Comparison of ENCODE assay signal across 31 cellular contexts in the genomic region with DNA sequence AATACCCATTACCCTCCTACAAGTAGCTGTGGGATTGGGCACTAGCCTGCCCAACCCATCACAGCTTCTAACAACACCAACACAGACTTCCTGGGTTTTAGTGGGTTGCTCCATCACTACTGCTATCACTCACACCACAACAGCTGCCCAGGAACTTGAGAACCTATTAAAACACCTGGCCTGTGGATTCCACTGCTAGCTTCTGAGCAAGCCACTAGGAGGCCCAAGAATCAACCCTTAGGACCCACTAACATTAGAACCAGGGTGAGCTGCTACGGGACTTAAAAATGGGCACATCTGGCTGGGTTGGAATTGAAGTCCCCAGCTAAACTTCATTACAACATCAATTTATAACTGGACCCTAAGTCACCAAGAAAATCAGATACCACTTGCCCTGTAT.
"Had no signal": no experiment of that assay in that cellular context is flagged by ENCODE, and none has a peak within 500 bp of the region (broad histone marks: within the 10 kb centered on the region; RNA-seq: fewer than 3 reads in every experiment).

No MANE protein-coding gene starts in this region.

- H3K36me3 ChIP-seq: breast epithelium, esophagus squamous epithelium, ovary, prostate gland, suprapubic skin, tibial artery, upper lobe of right lung had no signal

- H3K4me3 ChIP-seq: breast epithelium, esophagus squamous epithelium, ovary, prostate gland, smooth muscle cell, suprapubic skin, tibial artery, upper lobe of right lung had no signal

- H3K27ac ChIP-seq: breast epithelium, epithelial cell of prostate, esophagus squamous epithelium, ovary, prostate gland, suprapubic skin, tibial artery, upper lobe of right lung, VCaP had no signal

- H3K9me3 ChIP-seq: ovary, prostate gland, upper lobe of right lung had no signal

- ATAC-seq: activated CD4-positive, CD25-positive, alpha-beta regulatory T cell treated with anti-CD3 and anti-CD28 coated beads, Interleukin-2, amount 50 U/mL, for 24 hours; activated naive CD8-positive, alpha-beta T cell treated with anti-CD3 and anti-CD28 coated beads, Interleukin-2, amount 50 U/mL, for 24 hours; left cardiac atrium; left ventricle myocardium superior had no signal

- H3K27ac Mint-ChIP-seq: activated CD4-positive, alpha-beta memory T cell treated with anti-CD3 and anti-CD28 coated beads for 36 hours; activated naive CD4-positive, alpha-beta T cell treated with anti-CD3 and anti-CD28 coated beads, Interleukin-2, amount 50 U/mL, for 24 hours; activated naive CD8-positive, alpha-beta T cell treated with anti-CD3 and anti-CD28 coated beads, Interleukin-2, amount 50 U/mL, for 24 hours; activated T-helper 2 cell treated with anti-CD3 and anti-CD28 coated beads, Interferon-gamma antibody, Interleukin-2, Interleukin-4, amounts not matched to agents 10 μg/mL and 5 μg/mL and 100 μg/mL, durations not matched to agents 14 hours and 24 hours and 36 hours; dendritic cell treated with granulocyte-macrophage colony-stimulating factor and Interleukin-4, amounts not matched to agents 40 ng/mL and 50 ng/mL, for 4 days; mesothelial cell of epicardium; naive B cell; nephron progenitor cell; T-helper 1 cell treated with Interleukin-12 subunit alpha and Interleukin-12 subunit beta and Interleukin-4 antibody, amounts not matched to agents 30 μg/mL and 1 μg/mL, for 36 hours had no signal

- H3K4me1 ChIP-seq: breast epithelium, prostate gland, tibial artery had no signal

- H3K4me3 Mint-ChIP-seq: activated CD4-positive, alpha-beta memory T cell treated with anti-CD3 and anti-CD28 coated beads for 36 hours; activated naive CD4-positive, alpha-beta T cell treated with anti-CD3 and anti-CD28 coated beads, Interleukin-2, amount 50 U/mL, for 24 hours; activated naive CD8-positive, alpha-beta T cell treated with anti-CD3 and anti-CD28 coated beads, Interleukin-2, amount 50 U/mL, for 24 hours; central memory CD8-positive, alpha-beta T cell; dendritic cell treated with granulocyte-macrophage colony-stimulating factor and Interleukin-4, amounts not matched to agents 40 ng/mL and 50 ng/mL, for 4 days; mesothelial cell of epicardium; naive B cell; nephron progenitor cell; T-helper 1 cell treated with Interleukin-12 subunit alpha and Interleukin-12 subunit beta and Interleukin-4 antibody, amounts not matched to agents 30 μg/mL and 1 μg/mL, for 36 hours had no signal

- H3K4me1 Mint-ChIP-seq: central memory CD8-positive, alpha-beta T cell; naive B cell; nephron progenitor cell had no signal

- DNase-seq: activated CD4-positive, alpha-beta memory T cell treated with anti-CD3 and anti-CD28 coated beads for 36 hours; activated CD4-positive, alpha-beta T cell treated with anti-CD3 and anti-CD28 coated beads for 48 hours; activated CD8-positive, alpha-beta memory T cell treated with anti-CD3 and anti-CD28 coated beads, Interleukin-2, amount 50 U/mL, for 48 hours; activated naive CD8-positive, alpha-beta T cell treated with anti-CD3 and anti-CD28 coated beads, Interleukin-2, amount 50 U/mL, for 24 hours; activated T-cell treated with anti-CD3 and anti-CD28 coated beads, Interleukin-2, amount 50 U/mL, for 48 hours; amygdala; esophagus squamous epithelium; glutamatergic neuron; left cardiac atrium; left ventricle myocardium superior; naive B cell; nephron progenitor cell; ovary; stimulated activated CD4-positive, alpha-beta T cell treated with anti-CD3 and anti-CD28 coated beads, Interleukin-2, amount 100 ng/mL, for 24 hours; stimulated activated naive CD4-positive, alpha-beta T cell; T-helper 9 cell; tibial artery; upper lobe of right lung had no signal

- H3K27me3 Mint-ChIP-seq: activated CD4-positive, alpha-beta memory T cell treated with anti-CD3 and anti-CD28 coated beads for 36 hours; activated naive CD4-positive, alpha-beta T cell treated with anti-CD3 and anti-CD28 coated beads, Interleukin-2, amount 50 U/mL, for 24 hours; activated naive CD8-positive, alpha-beta T cell treated with anti-CD3 and anti-CD28 coated beads, Interleukin-2, amount 50 U/mL, for 24 hours; dendritic cell treated with granulocyte-macrophage colony-stimulating factor and Interleukin-4, amounts not matched to agents 40 ng/mL and 50 ng/mL, for 4 days; naive B cell had no signal

- H3K27me3 ChIP-seq: breast epithelium, esophagus squamous epithelium, ovary, suprapubic skin, tibial artery, upper lobe of right lung had no signal

- H3K4me2 ChIP-seq: smooth muscle cell had no signal
